Comparison of ENCODE assay signal across 9 cellular contexts in the genomic region with DNA sequence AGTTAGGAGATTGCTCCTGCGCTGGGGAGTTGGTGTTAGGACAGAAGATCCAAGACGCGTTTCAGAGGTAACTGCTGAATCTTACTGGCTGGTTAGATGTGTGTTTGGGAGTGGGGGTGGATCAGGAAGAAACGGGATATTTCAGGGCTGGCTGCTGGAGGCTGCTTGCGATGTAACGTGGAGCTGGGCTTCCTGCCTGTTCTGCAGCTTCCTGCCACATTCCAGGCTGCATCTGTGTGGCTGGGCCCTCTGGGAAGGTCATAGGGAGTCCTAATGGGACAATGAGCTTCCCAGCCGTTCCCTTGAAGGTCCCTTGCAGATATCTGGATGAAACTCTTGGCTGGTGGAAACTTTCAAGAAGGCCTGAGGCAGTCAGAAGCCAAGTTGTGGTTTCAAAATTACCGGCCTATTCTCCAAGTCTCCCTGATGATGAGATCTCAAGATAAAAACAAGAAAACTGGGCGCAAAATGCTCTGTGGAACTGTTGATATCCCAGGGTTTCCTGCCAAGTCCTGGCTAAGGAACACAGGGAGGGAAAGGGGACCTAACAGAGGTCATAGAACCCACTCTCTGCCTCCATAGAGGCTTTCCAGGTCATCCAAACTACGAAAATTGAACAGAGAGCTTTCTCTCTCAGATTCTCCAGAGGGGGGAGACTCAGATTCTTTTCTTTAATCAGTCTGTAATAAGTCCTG.
DNase-seq lines count a peak whose midpoint lies in the region; ATAC-seq, FAIRE-seq and TF ChIP-seq lines count a peak whose summit lies in the region.
"Had no signal": no experiment of that assay in that cellular context is flagged by ENCODE, and none has a peak within 500 bp of the region (broad histone marks: within the 10 kb centered on the region; RNA-seq: fewer than 3 reads in every experiment).

No MANE protein-coding gene starts in this region.

- no peak for TF ChIP-seq POLR2A in adrenal gland (IDR thresholded peaks at IDR 0.05)

- H3K4me3 ChIP-seq in BE2C (ENCODE audit: low read depth, low read length) (peak overlapping the region; percentile 17), adrenal gland (no peak overlapping the region), right atrium auricular region (peak overlapping the region in 1 of 2 donors; percentile 5), psoas muscle (no peak overlapping the region)

- DNase-seq in BE2C (peak; percentile 32), adrenal gland (peak in 6 of 7 donors; percentile 40 to 82 (median 62)), right atrium auricular region (ENCODE audit: low spot score) (peak; percentile 66), psoas muscle (peak; percentile 74 to 87), RCC 7860 (ENCODE audit: low spot score) (no peak), iPS-NIHi11 (ENCODE audit: low spot score) (no peak)

- peaks cover 24% of the 10 kb centered on the region for H3K4me1 ChIP-seq in BE2C
- H3K4me1 ChIP-seq in adrenal gland (replicated peaks in 1 of 2), result peaks cover 23 to 43% of the 10 kb centered on the region in 2 donors
- peaks cover 0 to 39% of the 10 kb centered on the region in 2 donors for H3K4me1 ChIP-seq in right atrium auricular region
- peaks cover 19% of the 10 kb centered on the region for H3K4me1 ChIP-seq in psoas muscle

- no peak for FAIRE-seq in RCC 7860 (lab: Jason Lieb, UNC)

- peak; percentile 52 to 79 (median 64) for ATAC-seq in psoas muscle
- ATAC-seq in HG02798 (IDR thresholded peaks at IDR 0.05; ENCODE audit: poor library complexity, unreplicated experiment), result no peak
- no peak for ATAC-seq in GM18868 (IDR thresholded peaks at IDR 0.05; ENCODE audit: unreplicated experiment)

- no peaks in the 10 kb centered on the region; the same call in 1 of the 2 replicates for H3K9me3 ChIP-seq in BE2C
- no peaks in the 10 kb centered on the region for H3K9me3 ChIP-seq in adrenal gland (replicated peaks in 1 of 3)
- H3K9me3 ChIP-seq in right atrium auricular region, result no peaks in the 10 kb centered on the region
- no peaks in the 10 kb centered on the region for H3K9me3 ChIP-seq in psoas muscle

- no peaks in the 10 kb centered on the region for H3K36me3 ChIP-seq in BE2C
- H3K36me3 ChIP-seq in adrenal gland (replicated peaks in 1 of 2), result no peaks in the 10 kb centered on the region
- H3K36me3 ChIP-seq in right atrium auricular region, result no peaks in the 10 kb centered on the region
- H3K36me3 ChIP-seq in psoas muscle (ENCODE audit: insufficient read depth in 1 of 2, low read depth in 1 of 2), result no peaks in the 10 kb centered on the region

- TF ChIP-seq CTCF in BE2C (IDR thresholded peaks at IDR 0.05; ENCODE audit: low read depth, low read length) (no peak), adrenal gland (IDR thresholded peaks at IDR 0.05) (no peak), right atrium auricular region (IDR thresholded peaks at IDR 0.05) (no peak), psoas muscle (IDR thresholded peaks at IDR 0.05) (no peak)

- H3K27ac ChIP-seq in adrenal gland (peak overlapping the region; percentile 39 to 86 (median 78)), right atrium auricular region (peak overlapping the region; percentile 63 to 71), psoas muscle (peak overlapping the region; percentile 68)
- H3K27ac ChIP-seq: C4-2B had no signal

- H3K27me3 ChIP-seq in BE2C, result no peaks in the 10 kb centered on the region
- H3K27me3 ChIP-seq in adrenal gland, result no peaks in the 10 kb centered on the region
- no peaks in the 10 kb centered on the region for H3K27me3 ChIP-seq in right atrium auricular region
- H3K27me3 ChIP-seq in psoas muscle (ENCODE audit: insufficient read depth in 3 of 3, low read length in 2 of 3), result no peaks in the 10 kb centered on the region

- 35 to 50% (median 40%) methylated on average over 6 to 10 of the region's 10 CpGs for WGBS in adrenal gland, 4 donors
- 30 to 35% (median 34%) methylated on average over 10 of the region's 10 CpGs for whole genome bisulfite sequencing in psoas muscle, 3 donors

- intact Hi-C loops in adrenal gland (cut with DNase I) (no loop called here), psoas muscle (cut with DNase I) (no loop called here)

Comparison
In these comparisons a context has a peak if more than half of its experiments do, and no peak if none do; other contexts are left out.
1. DNase-seq: peak in BE2C (single experiment), adrenal gland (6 of 7), right atrium auricular region (single experiment) and psoas muscle (2 of 2); none in RCC 7860 (single experiment) and iPS-NIHi11 (single experiment).
2. ATAC-seq: peak in psoas muscle (4 of 4); none in HG02798 (single experiment) and GM18868 (single experiment).
3. Peak in every context shown above with its lines, with median percentiles within 50 percentile points of each other: H3K27ac ChIP-seq.